9 cellular contexts compared by ENCODE assay signal in genomic region chr1:165899461-165899941, GRCh38.
DNase-seq lines count a peak whose midpoint lies in the region; TF ChIP-seq lines count a peak whose summit lies in the region.
"Had no signal": no experiment of that assay in that cellular context is flagged by ENCODE, and none has a peak within 500 bp of the region (broad histone marks: within the 10 kb centered on the region; RNA-seq: fewer than 3 reads in every experiment).

No MANE protein-coding gene starts in this region.

- no peak for TF ChIP-seq CTCF in VCaP (conservative IDR thresholded peaks at IDR 0.05)
- no peak for TF ChIP-seq CTCF in epithelial cell of esophagus (IDR thresholded peaks at IDR 0.05; ENCODE audit: insufficient read depth, low read depth, low read length, missing control alignments)
- TF ChIP-seq CTCF in uterus (IDR thresholded peaks at IDR 0.05), result no peak

- WGBS in mesodermal cell (ENCODE audit: insufficient coverage in 2 of 2), 2 experiments, result 90 to 100% methylated on average over 4 of the region's 4 CpGs

- no peak for TF ChIP-seq POLR2A in uterus (IDR thresholded peaks at IDR 0.05)

- H3K9me3 ChIP-seq in mesodermal cell (ENCODE audit: control insufficient read depth, low read length) (no peaks in the 10 kb centered on the region), uterus (no peaks in the 10 kb centered on the region)

- peaks cover 35% of the 10 kb centered on the region for H3K36me3 ChIP-seq in mesodermal cell (ENCODE audit: control insufficient read depth, insufficient read depth, low read length)
- no peaks in the 10 kb centered on the region for H3K36me3 ChIP-seq in uterus

- H3K4me3 ChIP-seq in epithelial cell of esophagus (ENCODE audit: low read length) (no peak overlapping the region), mesodermal cell (ENCODE audit: extremely low read depth, insufficient read depth, low read length, poor library complexity, severe bottlenecking) (no peak overlapping the region), uterus (no peak overlapping the region)

- H3K4me1 ChIP-seq in mesodermal cell (ENCODE audit: control insufficient read depth, insufficient read depth, low read length, poor library complexity, severe bottlenecking) (peaks cover 71% of the 10 kb centered on the region), uterus (peaks cover 0 to 13% of the 10 kb centered on the region in 2 donors)

- H3K27ac ChIP-seq in VCaP (peak overlapping the region; percentile 44), mesodermal cell (ENCODE audit: low read depth, low read length, severe bottlenecking) (peak overlapping the region; percentile 12), uterus (peak overlapping the region; percentile 58 to 79)

- intact Hi-C loops in uterus (cut with DNase I; ENCODE audit: low total_unique reads), result no loop called here

- H3K27me3 ChIP-seq in uterus, result no peaks in the 10 kb centered on the region

- peak; percentile 47 for DNase-seq in epithelial cell of esophagus (ENCODE audit: low read depth)
- no peak for DNase-seq in uterus
- no peak for DNase-seq in LoVo (ENCODE audit: low spot score)
- no peak for DNase-seq in NCI-H1092 (lab: John Stamatoyannopoulos, UW)
- no peak for DNase-seq in NCI-H446 treated with DMSO at 0.1 percent for 48 hours (lab: John Stamatoyannopoulos, UW)
- DNase-seq: NCI-H1105 treated with DMSO at 0.1 percent for 48 hours, NCI-H510A had no signal

Comparison
In these comparisons a context has a peak if more than half of its experiments do, and no peak if none do; other contexts are left out.
1. H3K27ac ChIP-seq: peak in every context shown above with its lines; median percentile 68 in uterus; 44 in VCaP; 12 in mesodermal cell.